ENCODE assay signal across 8 cellular contexts in the genomic region with DNA sequence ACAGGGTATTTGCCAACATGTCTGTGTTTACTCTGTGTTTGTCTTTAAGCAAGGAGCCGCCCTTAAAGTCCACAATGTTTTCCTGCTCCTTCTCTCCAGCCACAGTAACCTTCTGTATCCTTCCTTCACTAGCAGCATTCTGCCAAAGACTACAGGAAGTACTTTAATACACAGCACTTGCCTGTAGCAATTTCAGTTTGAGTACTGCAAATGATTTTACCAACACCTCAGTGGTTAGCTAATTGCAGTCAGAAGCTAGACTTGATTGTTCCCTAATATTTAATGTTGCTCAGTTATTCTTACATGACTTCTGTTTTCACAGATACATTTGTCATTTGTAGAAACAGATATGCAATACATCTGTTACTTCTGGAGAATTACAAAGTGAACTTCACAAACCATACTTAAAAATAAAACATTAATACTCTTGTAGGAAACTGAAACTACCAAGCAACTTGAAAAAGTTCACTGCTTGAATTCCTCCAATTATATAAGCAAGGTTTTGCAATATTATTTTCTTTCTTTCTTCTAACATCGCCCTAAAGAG.
DNase-seq lines count a peak whose midpoint lies in the region; ATAC-seq and TF ChIP-seq lines count a peak whose summit lies in the region.

No MANE protein-coding gene starts in this region.

- H3K27ac ChIP-seq in Peyer's patch (peak overlapping the region; percentile 11 to 20 (median 16)), spleen (peak overlapping the region; percentile 42 to 78 (median 70))

- H3K4me3 ChIP-seq in Peyer's patch (peak overlapping the region in 1 of 4 donors; percentile 9), fibroblast of the aortic adventitia (ENCODE audit: low read depth, low read length) (peak overlapping the region; percentile 7), spleen (peak overlapping the region in 2 of 8 donors; percentile 13 to 47)

- H3K27ac Mint-ChIP-seq in activated T-cell treated with anti-CD3 and anti-CD28 coated beads, Interleukin-2, amount 50 U/mL, for 24 hours, result peak overlapping the region; percentile 7

- no peak for TF ChIP-seq POLR2A in Peyer's patch (IDR thresholded peaks at IDR 0.05)
- TF ChIP-seq POLR2A in spleen (IDR thresholded peaks at IDR 0.05), result peak in 1 of 3 donors; percentile 34

- H3K4me3 Mint-ChIP-seq in activated T-cell treated with anti-CD3 and anti-CD28 coated beads, Interleukin-2, amount 50 U/mL, for 24 hours, result no peak overlapping the region

- H3K27me3 Mint-ChIP-seq in activated T-cell treated with anti-CD3 and anti-CD28 coated beads, Interleukin-2, amount 50 U/mL, for 24 hours, result no peaks in the 10 kb centered on the region

- intact Hi-C loops in spleen (cut with DNase I; ENCODE audit: low total_unique reads), result no loop called here

- DNase-seq in activated T-cell treated with anti-CD3 and anti-CD28 coated beads, Interleukin-2, amount 50 U/mL, for 24 hours, result no peak
- no peak for DNase-seq in activated T-cell treated with anti-CD3 and anti-CD28 coated beads, Interleukin-2, amount 50 U/mL, for 48 hours
- DNase-seq in Peyer's patch, result no peak
- DNase-seq in fibroblast of the aortic adventitia (ENCODE audit: low read depth), result peak; percentile 54
- no peak for DNase-seq in spleen
- no peak for DNase-seq in ecto neural progenitor cell (ENCODE audit: low spot score)

- ATAC-seq in HG02885 (IDR thresholded peaks at IDR 0.05; ENCODE audit: poor library complexity, unreplicated experiment), result peak; percentile 68
- no peak for ATAC-seq in GM19023 (IDR thresholded peaks at IDR 0.05; ENCODE audit: unreplicated experiment)

- H3K9me3 Mint-ChIP-seq in activated T-cell treated with anti-CD3 and anti-CD28 coated beads, Interleukin-2, amount 50 U/mL, for 24 hours, result peaks cover 6% of the 10 kb centered on the region

- peaks cover 13% of the 10 kb centered on the region for H3K36me3 Mint-ChIP-seq in activated T-cell treated with anti-CD3 and anti-CD28 coated beads, Interleukin-2, amount 50 U/mL, for 24 hours (ENCODE audit: low read depth)

- H3K4me1 ChIP-seq in Peyer's patch (peaks cover 0 to 13% (median 2%) of the 10 kb centered on the region in 4 donors), spleen (peaks cover 37 to 84% (median 53%) of the 10 kb centered on the region in 6 donors)

- H3K27me3 ChIP-seq in Peyer's patch, result no peaks in the 10 kb centered on the region
- no peaks in the 10 kb centered on the region for H3K27me3 ChIP-seq in spleen (replicated peaks in 1 of 7)

- H3K9me3 ChIP-seq in Peyer's patch (no peaks in the 10 kb centered on the region), spleen (peaks cover 0 to 9% (median 9%) of the 10 kb centered on the region in 8 donors)

- no peak for TF ChIP-seq CTCF in Peyer's patch (IDR thresholded peaks at IDR 0.05)
- TF ChIP-seq CTCF in fibroblast of the aortic adventitia (IDR thresholded peaks at IDR 0.05; ENCODE audit: insufficient read depth, low read length), result no peak
- no peak for TF ChIP-seq CTCF in spleen (IDR thresholded peaks at IDR 0.05 in 8 of 11, conservative IDR thresholded peaks at IDR 0.05 in 3 of 11)

- no peaks in the 10 kb centered on the region for H3K36me3 ChIP-seq in Peyer's patch
- peaks cover 0 to 15% (median 6%) of the 10 kb centered on the region in 6 donors for H3K36me3 ChIP-seq in spleen

- 4 to 20% (median 11%) methylated on average over 2 of the region's 2 CpGs for WGBS in spleen, 5 donors

- H3K4me1 Mint-ChIP-seq in activated T-cell treated with anti-CD3 and anti-CD28 coated beads, Interleukin-2, amount 50 U/mL, for 24 hours (ENCODE audit: low read depth), result peaks cover 43% of the 10 kb centered on the region
